In the genomic region with DNA sequence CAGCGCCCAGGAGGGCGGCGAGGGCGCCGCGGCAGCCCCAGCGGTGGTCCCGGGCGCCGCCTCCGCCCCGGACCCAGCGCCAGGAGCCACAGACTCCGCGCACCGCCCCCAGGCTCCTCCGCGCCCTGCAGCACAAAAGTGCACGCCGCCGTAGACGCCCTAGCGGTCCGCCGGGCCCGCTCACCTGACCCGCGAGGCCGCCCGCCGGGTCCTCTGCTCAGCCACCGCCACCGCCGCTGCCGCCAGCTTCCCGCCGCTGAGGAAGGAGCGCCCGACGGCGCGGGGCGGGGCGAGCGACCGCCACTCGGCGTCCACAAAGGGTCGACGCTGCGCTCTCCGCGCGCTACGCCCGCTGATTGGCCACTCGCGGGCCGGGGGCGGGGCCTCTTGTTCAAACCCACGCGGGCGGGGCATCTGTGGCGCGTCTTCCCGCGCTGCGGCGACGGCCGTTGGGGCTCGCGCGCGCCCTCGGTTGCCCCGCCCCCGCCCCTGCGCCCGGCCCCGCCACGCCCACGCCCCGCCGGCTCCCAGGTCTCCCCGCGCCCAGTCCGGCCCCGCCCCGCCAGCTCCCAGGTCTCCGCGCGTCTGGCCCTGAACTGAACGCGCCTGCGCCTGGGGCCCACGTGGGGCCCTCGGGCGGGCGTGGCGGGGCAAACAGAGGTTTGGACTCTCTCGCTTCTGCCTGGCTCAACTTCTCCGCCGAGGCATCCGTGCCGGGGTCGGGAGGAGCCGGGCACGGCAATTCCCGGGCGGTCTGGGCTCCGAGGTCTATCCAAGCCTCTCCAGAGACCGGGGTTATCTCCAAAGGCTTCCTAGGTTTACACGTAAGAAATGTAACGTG, we compare ENCODE assay signal across 1 cellular context.
TF ChIP-seq lines count a peak whose summit lies in the region.

A gene (minus strand): TSS at position 269 of the 841 bp plus-strand sequence. CDS start 9,154 bp downstream, outside the sequence.

TF ChIP-seq in GM12878, 131 proteins besides CTCF, POLR2A, EP300 and RAD21 (continued from another document and continues in another):
- TF ChIP-seq, protein P1, sequence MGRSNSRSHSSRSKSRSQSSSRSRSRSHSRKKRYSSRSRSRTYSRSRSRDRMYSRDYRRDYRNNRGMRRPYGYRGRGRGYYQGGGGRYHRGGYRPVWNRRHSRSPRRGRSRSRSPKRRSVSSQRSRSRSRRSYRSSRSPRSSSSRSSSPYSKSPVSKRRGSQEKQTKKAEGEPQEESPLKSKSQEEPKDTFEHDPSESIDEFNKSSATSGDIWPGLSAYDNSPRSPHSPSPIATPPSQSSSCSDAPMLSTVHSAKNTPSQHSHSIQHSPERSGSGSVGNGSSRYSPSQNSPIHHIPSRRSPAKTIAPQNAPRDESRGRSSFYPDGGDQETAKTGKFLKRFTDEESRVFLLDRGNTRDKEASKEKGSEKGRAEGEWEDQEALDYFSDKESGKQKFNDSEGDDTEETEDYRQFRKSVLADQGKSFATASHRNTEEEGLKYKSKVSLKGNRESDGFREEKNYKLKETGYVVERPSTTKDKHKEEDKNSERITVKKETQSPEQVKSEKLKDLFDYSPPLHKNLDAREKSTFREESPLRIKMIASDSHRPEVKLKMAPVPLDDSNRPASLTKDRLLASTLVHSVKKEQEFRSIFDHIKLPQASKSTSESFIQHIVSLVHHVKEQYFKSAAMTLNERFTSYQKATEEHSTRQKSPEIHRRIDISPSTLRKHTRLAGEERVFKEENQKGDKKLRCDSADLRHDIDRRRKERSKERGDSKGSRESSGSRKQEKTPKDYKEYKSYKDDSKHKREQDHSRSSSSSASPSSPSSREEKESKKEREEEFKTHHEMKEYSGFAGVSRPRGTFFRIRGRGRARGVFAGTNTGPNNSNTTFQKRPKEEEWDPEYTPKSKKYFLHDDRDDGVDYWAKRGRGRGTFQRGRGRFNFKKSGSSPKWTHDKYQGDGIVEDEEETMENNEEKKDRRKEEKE (IDR thresholded peaks at IDR 0.05), result no peak
- TF ChIP-seq POU2F2 (IDR thresholded peaks at IDR 0.05; ENCODE audit: borderline replicate concordance, low read depth, low read length) (peak; percentile 46; the same call in 2 of the 3 replicates), WRNIP1 (IDR thresholded peaks at IDR 0.05; ENCODE audit: borderline replicate concordance, low read depth, low read length) (no peak), RFX5 (IDR thresholded peaks at IDR 0.05; ENCODE audit: low read depth, low read length) (peak; percentile 72), EED (IDR thresholded peaks at IDR 0.05; ENCODE audit: low read depth) (no peak), BHLHE40 (IDR thresholded peaks at IDR 0.05; ENCODE audit: borderline replicate concordance in 1 of 2, low read depth in 2 of 2, low read length in 1 of 2) (peak in 1 of 2 experiments; percentile 75; a peak in 2 of 4 replicates), MTA2 (IDR thresholded peaks at IDR 0.05; ENCODE audit: low read depth) (no peak), PML (IDR thresholded peaks at IDR 0.05; ENCODE audit: low read length) (peak; percentile 89), ESRRA (IDR thresholded peaks at IDR 0.05; ENCODE audit: low read length) (no peak), MXI1 (IDR thresholded peaks at IDR 0.05; ENCODE audit: low read depth, low read length) (peak; percentile 95), CHD1 (IDR thresholded peaks at IDR 0.05; ENCODE audit: low read depth, low read length) (0 out of 2 replicates have a peak, but pooled peaks have one; percentile 48), MEF2A (IDR thresholded peaks at IDR 0.05; ENCODE audit: insufficient read depth, low read depth, low read length) (no peak), CHD4 (IDR thresholded peaks at IDR 0.05) (no peak), CREM (IDR thresholded peaks at IDR 0.05; ENCODE audit: low read depth) (no peak), CREB1 (IDR thresholded peaks at IDR 0.05; ENCODE audit: low read depth) (peak; percentile 79), SMARCA5 (IDR thresholded peaks at IDR 0.05) (0 out of 2 replicates have a peak, but pooled peaks have one; percentile 69), BMI1 (IDR thresholded peaks at IDR 0.05; ENCODE audit: borderline replicate concordance) (no peak), SP1 (IDR thresholded peaks at IDR 0.05; ENCODE audit: low read depth, low read length) (peak; percentile 81), DPF2 (IDR thresholded peaks at IDR 0.05) (peak; percentile 77), NFXL1 (IDR thresholded peaks at IDR 0.05; ENCODE audit: borderline replicate concordance) (0 out of 2 replicates have a peak, but pooled peaks have one; percentile 67), RBBP5 (conservative IDR thresholded peaks at IDR 0.05) (no peak), RAD51 (IDR thresholded peaks at IDR 0.05) (peak; percentile 54), KLF5 (IDR thresholded peaks at IDR 0.05; ENCODE audit: partially characterized antibody) (peak; percentile 24), SUPT20H (IDR thresholded peaks at IDR 0.05; ENCODE audit: borderline replicate concordance, control insufficient read depth, low read depth, low read length) (no peak), CBFB (IDR thresholded peaks at IDR 0.05; ENCODE audit: low read depth) (peak; percentile 47; the same call in 1 of the 2 replicates), EZH2 (IDR thresholded peaks at IDR 0.05; ENCODE audit: borderline replicate concordance, control insufficient read depth, low read depth, low read length) (no peak), POLR2AphosphoS2 (IDR thresholded peaks at IDR 0.05; ENCODE audit: low read depth, low read length) (peak; percentile 69; the same call in 1 of the 2 replicates), IRF4 (IDR thresholded peaks at IDR 0.05; ENCODE audit: low read depth, low read length) (no peak), SMAD5 (IDR thresholded peaks at IDR 0.05; ENCODE audit: low read depth) (no peak)
- TF ChIP-seq, protein P2, sequence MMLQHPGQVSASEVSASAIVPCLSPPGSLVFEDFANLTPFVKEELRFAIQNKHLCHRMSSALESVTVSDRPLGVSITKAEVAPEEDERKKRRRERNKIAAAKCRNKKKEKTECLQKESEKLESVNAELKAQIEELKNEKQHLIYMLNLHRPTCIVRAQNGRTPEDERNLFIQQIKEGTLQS (IDR thresholded peaks at IDR 0.05; ENCODE audit: borderline replicate concordance, extremely low read depth, low read depth, low read length), result peak; percentile 86
- TF ChIP-seq, protein P3, sequence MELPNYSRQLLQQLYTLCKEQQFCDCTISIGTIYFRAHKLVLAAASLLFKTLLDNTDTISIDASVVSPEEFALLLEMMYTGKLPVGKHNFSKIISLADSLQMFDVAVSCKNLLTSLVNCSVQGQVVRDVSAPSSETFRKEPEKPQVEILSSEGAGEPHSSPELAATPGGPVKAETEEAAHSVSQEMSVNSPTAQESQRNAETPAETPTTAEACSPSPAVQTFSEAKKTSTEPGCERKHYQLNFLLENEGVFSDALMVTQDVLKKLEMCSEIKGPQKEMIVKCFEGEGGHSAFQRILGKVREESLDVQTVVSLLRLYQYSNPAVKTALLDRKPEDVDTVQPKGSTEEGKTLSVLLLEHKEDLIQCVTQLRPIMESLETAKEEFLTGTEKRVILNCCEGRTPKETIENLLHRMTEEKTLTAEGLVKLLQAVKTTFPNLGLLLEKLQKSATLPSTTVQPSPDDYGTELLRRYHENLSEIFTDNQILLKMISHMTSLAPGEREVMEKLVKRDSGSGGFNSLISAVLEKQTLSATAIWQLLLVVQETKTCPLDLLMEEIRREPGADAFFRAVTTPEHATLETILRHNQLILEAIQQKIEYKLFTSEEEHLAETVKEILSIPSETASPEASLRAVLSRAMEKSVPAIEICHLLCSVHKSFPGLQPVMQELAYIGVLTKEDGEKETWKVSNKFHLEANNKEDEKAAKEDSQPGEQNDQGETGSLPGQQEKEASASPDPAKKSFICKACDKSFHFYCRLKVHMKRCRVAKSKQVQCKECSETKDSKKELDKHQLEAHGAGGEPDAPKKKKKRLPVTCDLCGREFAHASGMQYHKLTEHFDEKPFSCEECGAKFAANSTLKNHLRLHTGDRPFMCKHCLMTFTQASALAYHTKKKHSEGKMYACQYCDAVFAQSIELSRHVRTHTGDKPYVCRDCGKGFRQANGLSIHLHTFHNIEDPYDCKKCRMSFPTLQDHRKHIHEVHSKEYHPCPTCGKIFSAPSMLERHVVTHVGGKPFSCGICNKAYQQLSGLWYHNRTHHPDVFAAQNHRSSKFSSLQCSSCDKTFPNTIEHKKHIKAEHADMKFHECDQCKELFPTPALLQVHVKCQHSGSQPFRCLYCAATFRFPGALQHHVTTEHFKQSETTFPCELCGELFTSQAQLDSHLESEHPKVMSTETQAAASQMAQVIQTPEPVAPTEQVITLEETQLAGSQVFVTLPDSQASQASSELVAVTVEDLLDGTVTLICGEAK (IDR thresholded peaks at IDR 0.05; ENCODE audit: borderline replicate concordance), result no peak
- TF ChIP-seq, protein P4, sequence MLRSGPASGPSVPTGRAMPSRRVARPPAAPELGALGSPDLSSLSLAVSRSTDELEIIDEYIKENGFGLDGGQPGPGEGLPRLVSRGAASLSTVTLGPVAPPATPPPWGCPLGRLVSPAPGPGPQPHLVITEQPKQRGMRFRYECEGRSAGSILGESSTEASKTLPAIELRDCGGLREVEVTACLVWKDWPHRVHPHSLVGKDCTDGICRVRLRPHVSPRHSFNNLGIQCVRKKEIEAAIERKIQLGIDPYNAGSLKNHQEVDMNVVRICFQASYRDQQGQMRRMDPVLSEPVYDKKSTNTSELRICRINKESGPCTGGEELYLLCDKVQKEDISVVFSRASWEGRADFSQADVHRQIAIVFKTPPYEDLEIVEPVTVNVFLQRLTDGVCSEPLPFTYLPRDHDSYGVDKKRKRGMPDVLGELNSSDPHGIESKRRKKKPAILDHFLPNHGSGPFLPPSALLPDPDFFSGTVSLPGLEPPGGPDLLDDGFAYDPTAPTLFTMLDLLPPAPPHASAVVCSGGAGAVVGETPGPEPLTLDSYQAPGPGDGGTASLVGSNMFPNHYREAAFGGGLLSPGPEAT (IDR thresholded peaks at IDR 0.05; ENCODE audit: low read depth), result no peak
- TF ChIP-seq, protein P5, sequence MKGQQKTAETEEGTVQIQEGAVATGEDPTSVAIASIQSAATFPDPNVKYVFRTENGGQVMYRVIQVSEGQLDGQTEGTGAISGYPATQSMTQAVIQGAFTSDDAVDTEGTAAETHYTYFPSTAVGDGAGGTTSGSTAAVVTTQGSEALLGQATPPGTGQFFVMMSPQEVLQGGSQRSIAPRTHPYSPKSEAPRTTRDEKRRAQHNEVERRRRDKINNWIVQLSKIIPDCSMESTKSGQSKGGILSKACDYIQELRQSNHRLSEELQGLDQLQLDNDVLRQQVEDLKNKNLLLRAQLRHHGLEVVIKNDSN (IDR thresholded peaks at IDR 0.05; ENCODE audit: borderline replicate concordance, extremely low read length, insufficient read depth, low read depth, low read length), result peak; percentile 94
- TF ChIP-seq, protein P6, sequence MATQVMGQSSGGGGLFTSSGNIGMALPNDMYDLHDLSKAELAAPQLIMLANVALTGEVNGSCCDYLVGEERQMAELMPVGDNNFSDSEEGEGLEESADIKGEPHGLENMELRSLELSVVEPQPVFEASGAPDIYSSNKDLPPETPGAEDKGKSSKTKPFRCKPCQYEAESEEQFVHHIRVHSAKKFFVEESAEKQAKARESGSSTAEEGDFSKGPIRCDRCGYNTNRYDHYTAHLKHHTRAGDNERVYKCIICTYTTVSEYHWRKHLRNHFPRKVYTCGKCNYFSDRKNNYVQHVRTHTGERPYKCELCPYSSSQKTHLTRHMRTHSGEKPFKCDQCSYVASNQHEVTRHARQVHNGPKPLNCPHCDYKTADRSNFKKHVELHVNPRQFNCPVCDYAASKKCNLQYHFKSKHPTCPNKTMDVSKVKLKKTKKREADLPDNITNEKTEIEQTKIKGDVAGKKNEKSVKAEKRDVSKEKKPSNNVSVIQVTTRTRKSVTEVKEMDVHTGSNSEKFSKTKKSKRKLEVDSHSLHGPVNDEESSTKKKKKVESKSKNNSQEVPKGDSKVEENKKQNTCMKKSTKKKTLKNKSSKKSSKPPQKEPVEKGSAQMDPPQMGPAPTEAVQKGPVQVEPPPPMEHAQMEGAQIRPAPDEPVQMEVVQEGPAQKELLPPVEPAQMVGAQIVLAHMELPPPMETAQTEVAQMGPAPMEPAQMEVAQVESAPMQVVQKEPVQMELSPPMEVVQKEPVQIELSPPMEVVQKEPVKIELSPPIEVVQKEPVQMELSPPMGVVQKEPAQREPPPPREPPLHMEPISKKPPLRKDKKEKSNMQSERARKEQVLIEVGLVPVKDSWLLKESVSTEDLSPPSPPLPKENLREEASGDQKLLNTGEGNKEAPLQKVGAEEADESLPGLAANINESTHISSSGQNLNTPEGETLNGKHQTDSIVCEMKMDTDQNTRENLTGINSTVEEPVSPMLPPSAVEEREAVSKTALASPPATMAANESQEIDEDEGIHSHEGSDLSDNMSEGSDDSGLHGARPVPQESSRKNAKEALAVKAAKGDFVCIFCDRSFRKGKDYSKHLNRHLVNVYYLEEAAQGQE (IDR thresholded peaks at IDR 0.05; ENCODE audit: low read depth, low read length), result no peak
- TF ChIP-seq, protein P7, sequence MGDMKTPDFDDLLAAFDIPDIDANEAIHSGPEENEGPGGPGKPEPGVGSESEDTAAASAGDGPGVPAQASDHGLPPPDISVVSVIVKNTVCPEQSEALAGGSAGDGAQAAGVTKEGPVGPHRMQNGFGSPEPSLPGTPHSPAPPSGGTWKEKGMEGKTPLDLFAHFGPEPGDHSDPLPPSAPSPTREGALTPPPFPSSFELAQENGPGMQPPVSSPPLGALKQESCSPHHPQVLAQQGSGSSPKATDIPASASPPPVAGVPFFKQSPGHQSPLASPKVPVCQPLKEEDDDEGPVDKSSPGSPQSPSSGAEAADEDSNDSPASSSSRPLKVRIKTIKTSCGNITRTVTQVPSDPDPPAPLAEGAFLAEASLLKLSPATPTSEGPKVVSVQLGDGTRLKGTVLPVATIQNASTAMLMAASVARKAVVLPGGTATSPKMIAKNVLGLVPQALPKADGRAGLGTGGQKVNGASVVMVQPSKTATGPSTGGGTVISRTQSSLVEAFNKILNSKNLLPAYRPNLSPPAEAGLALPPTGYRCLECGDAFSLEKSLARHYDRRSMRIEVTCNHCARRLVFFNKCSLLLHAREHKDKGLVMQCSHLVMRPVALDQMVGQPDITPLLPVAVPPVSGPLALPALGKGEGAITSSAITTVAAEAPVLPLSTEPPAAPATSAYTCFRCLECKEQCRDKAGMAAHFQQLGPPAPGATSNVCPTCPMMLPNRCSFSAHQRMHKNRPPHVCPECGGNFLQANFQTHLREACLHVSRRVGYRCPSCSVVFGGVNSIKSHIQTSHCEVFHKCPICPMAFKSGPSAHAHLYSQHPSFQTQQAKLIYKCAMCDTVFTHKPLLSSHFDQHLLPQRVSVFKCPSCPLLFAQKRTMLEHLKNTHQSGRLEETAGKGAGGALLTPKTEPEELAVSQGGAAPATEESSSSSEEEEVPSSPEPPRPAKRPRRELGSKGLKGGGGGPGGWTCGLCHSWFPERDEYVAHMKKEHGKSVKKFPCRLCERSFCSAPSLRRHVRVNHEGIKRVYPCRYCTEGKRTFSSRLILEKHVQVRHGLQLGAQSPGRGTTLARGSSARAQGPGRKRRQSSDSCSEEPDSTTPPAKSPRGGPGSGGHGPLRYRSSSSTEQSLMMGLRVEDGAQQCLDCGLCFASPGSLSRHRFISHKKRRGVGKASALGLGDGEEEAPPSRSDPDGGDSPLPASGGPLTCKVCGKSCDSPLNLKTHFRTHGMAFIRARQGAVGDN (IDR thresholded peaks at IDR 0.05), result peak; percentile 86
- TF ChIP-seq, protein P8, sequence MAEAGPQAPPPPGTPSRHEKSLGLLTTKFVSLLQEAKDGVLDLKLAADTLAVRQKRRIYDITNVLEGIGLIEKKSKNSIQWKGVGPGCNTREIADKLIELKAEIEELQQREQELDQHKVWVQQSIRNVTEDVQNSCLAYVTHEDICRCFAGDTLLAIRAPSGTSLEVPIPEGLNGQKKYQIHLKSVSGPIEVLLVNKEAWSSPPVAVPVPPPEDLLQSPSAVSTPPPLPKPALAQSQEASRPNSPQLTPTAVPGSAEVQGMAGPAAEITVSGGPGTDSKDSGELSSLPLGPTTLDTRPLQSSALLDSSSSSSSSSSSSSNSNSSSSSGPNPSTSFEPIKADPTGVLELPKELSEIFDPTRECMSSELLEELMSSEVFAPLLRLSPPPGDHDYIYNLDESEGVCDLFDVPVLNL (IDR thresholded peaks at IDR 0.05; ENCODE audit: low read depth, low read length), result peak; percentile 91
